7 cellular contexts compared by ENCODE assay signal in the genomic region with DNA sequence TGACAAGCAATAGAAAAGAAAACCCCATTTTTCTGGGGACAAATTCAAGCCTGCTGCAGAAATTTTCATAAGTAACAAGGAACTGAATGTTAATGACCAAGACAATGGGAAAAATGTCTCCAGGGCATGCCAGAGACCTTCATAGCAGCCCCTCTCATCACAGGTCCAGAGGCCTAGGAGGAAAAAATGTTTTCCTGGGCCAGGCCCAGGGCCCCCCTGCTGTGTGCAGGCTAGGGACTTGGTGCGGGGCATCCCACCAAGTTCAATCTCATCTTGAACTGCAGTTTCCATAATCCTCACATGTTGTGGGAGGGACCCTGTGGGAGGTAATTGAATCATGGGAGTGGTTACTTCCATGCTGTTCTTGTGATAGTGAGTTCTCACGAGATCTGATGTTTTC.
"Had no signal": no experiment of that assay in that cellular context is flagged by ENCODE, and none has a peak within 500 bp of the region (broad histone marks: within the 10 kb centered on the region; RNA-seq: fewer than 3 reads in every experiment).

No MANE protein-coding gene starts in this region.

- H3K27ac ChIP-seq: GM23248 had no signal

- H3K36me3 ChIP-seq: HAP-1 had no signal

- H3K4me3 ChIP-seq: GM23248, GM23338, HAP-1 had no signal

- H3K4me1 ChIP-seq: HAP-1 had no signal

- H3K4me1 Mint-ChIP-seq: GM23338, H9 had no signal

- H3K9me3 ChIP-seq: HAP-1 had no signal

- H3K4me3 Mint-ChIP-seq: GM23338, H9, HFFc6 had no signal

- H3K27ac Mint-ChIP-seq: GM23338, H9, HFFc6 had no signal

- DNase-seq: GM23248, GOT3, H7, H9, HFFc6 had no signal
